ENCODE assay signal across 30 cellular contexts in genomic region chr16:81614654-81615359, GRCh38.
A peak's percentile ranks its signal among the peaks of the same experiment; 100 is the strongest.
DNase-seq lines count a peak whose midpoint lies in the region; ATAC-seq, FAIRE-seq and TF ChIP-seq lines count a peak whose summit lies in the region.
"Had no signal": no experiment of that assay in that cellular context is flagged by ENCODE, and none has a peak within 500 bp of the region (broad histone marks: within the 10 kb centered on the region; RNA-seq: fewer than 3 reads in every experiment).

No MANE protein-coding gene starts in this region.

- H2AFZ ChIP-seq in H9 (ENCODE audit: low read length) (no peak overlapping the region), H1 (ENCODE audit: low read length) (no peak overlapping the region)

- DNase-seq in H9 (no peak), WTC11 (ENCODE audit: low spot score) (no peak), H1 (ENCODE audit: low read depth in 1 of 2, low spot score in 2 of 2) (no peak), NCI-H1930 (lab: John Stamatoyannopoulos, UW) (no peak), sciatic nerve (ENCODE audit: low spot score) (no peak), left lobe of liver (ENCODE audit: low spot score) (no peak)
- DNase-seq: CD8-positive, alpha-beta memory T cell; DMS 273 treated with DMSO at 0.1 percent for 48 hours; DMS79; EL; GDM1; HFFc6; KBM-7; MV-4-11; NCI-H1105; NCI-H1436 treated with DMSO at 0.1 percent for 48 hours; NCI-H187 treated with DMSO at 0.1 percent for 48 hours; NCI-H2107; NCI-H524; NCI-H774; NK-92 treated with Interleukin-12 subunit alpha and Interleukin-12 subunit beta, amount 100 ng/mL, for 24 hours; PC-3; SJCRH30 had no signal

- H4K20me1 ChIP-seq in H9 (ENCODE audit: control insufficient read depth, insufficient read depth, insufficient read length) (no peaks in the 10 kb centered on the region), H1 (replicated peaks in 1 of 2; ENCODE audit: control insufficient read depth in 1 of 2, insufficient read depth in 2 of 2, low read length in 2 of 2) (peaks cover 5 to 23% of the 10 kb centered on the region in 2 experiments)

- FAIRE-seq in H1 (lab: Jason Lieb, UNC), result no peak
- FAIRE-seq: GM19239, H54 had no signal

- intact Hi-C loops in sciatic nerve (cut with DNase I), result no loop called here

- H3K18ac ChIP-seq in H9 (ENCODE audit: insufficient read length, low read depth, low read length) (no peak overlapping the region), H1 (ENCODE audit: extremely low read depth, low read length) (no peak overlapping the region)

- no peaks in the 10 kb centered on the region for H3K27me3 Mint-ChIP-seq in H9 (ENCODE audit: low read depth)
- H3K27me3 Mint-ChIP-seq in WTC11 (ENCODE audit: low read depth), result no peaks in the 10 kb centered on the region
- H3K27me3 Mint-ChIP-seq: B cell; CD8-positive, alpha-beta memory T cell had no signal

- no peaks in the 10 kb centered on the region; a peak in 1 of 5 replicates for H3K9me3 Mint-ChIP-seq in H9
- H3K9me3 Mint-ChIP-seq in WTC11, result no peaks in the 10 kb centered on the region
- H3K9me3 Mint-ChIP-seq: CD14-positive monocyte; CD8-positive, alpha-beta memory T cell; HFFc6 had no signal

- H2AK5ac ChIP-seq in H9 (ENCODE audit: insufficient read length, low read length) (no peak overlapping the region), H1 (ENCODE audit: low read depth, low read length) (peak overlapping the region; percentile 72; the same call in 1 of the 2 replicates)

- H4K5ac ChIP-seq in H9 (ENCODE audit: insufficient read length, low read depth, low read length) (peak overlapping the region; percentile 37), H1 (ENCODE audit: insufficient read length, low read depth, low read length) (no peak overlapping the region)

- POLR2A ChIA-PET in WTC11 (lab: Charles Lee) (no interaction called here), H1 (lab: Charles Lee; ENCODE audit: partially characterized antibody) (no interaction called here)

- H3K56ac ChIP-seq in H9 (ENCODE audit: insufficient read length, low read depth, low read length), result peak overlapping the region; percentile 9
- H3K56ac ChIP-seq in H1 (replicated peaks; ENCODE audit: insufficient read length, low read depth, low read length), result peak overlapping the region; percentile 98

- H3K36me3 ChIP-seq in H1 (ENCODE audit: control insufficient read depth in 2 of 4, insufficient read depth in 4 of 4, low read length in 3 of 4) (peaks cover 0 to 14% (median 0%) of the 10 kb centered on the region in 4 experiments; a peak in 2 of 8 replicates), skeletal muscle tissue (ENCODE audit: control insufficient read depth in 3 of 3, insufficient read depth in 3 of 3, low read length in 3 of 3) (no peaks in the 10 kb centered on the region)
- H3K36me3 ChIP-seq: SJCRH30 had no signal

- H3K23ac ChIP-seq in H9 (ENCODE audit: insufficient read length, low read depth, low read length) (peak overlapping the region; percentile 4), H1 (ENCODE audit: insufficient read length) (peak overlapping the region; percentile 40)

- H3K9ac ChIP-seq in H9 (ENCODE audit: extremely low read depth, insufficient read length, low read length) (no peak overlapping the region), H1 (replicated peaks in 1 of 4; ENCODE audit: extremely low read depth in 1 of 4, low read depth in 3 of 4, low read length in 3 of 4) (peak overlapping the region in 2 of 4 experiments; percentile 19 to 48; a peak in 2 of 7 replicates), skeletal muscle tissue (ENCODE audit: low read depth in 1 of 3, low read length in 3 of 3) (no peak overlapping the region)

- H3K4me1 Mint-ChIP-seq in H9, result peaks cover 15 to 20% of the 10 kb centered on the region in 2 experiments; a peak in 3 of 4 replicates
- no peaks in the 10 kb centered on the region for H3K4me1 Mint-ChIP-seq in WTC11

- H4K91ac ChIP-seq in H9 (ENCODE audit: insufficient read length, low read depth, low read length) (no peak overlapping the region), H1 (replicated peaks; ENCODE audit: insufficient read length, low read length) (peak overlapping the region; percentile 79)

- H3K27ac ChIP-seq in H9 (ENCODE audit: insufficient read length, low read depth, low read length) (no peak overlapping the region), H1 (ENCODE audit: low read depth, low read length) (no peak overlapping the region), skeletal muscle tissue (ENCODE audit: low read depth, low read length) (peak overlapping the region; percentile 81)
- H3K27ac ChIP-seq: HL-60, SJCRH30 had no signal

- ATAC-seq in WTC11, result no peak
- no peak for ATAC-seq in sciatic nerve
- no peak for ATAC-seq in left lobe of liver
- ATAC-seq: PC-3, SK-N-SH treated with all-trans-retinoic acid at 6 μM for 48 hours had no signal

- H3K79me2 ChIP-seq in H9 (ENCODE audit: insufficient read depth, low read length) (peaks cover 2% of the 10 kb centered on the region; the same call in 1 of the 2 replicates), H1 (ENCODE audit: control insufficient read depth in 1 of 2, insufficient read depth in 2 of 2, low read length in 2 of 2) (peaks cover 11% of the 10 kb centered on the region in 2 experiments)

- TF ChIP-seq EP300 in H1 (IDR thresholded peaks at IDR 0.05; ENCODE audit: borderline replicate concordance in 1 of 2, low read depth in 2 of 2, low read length in 2 of 2), result no peak

- H3K23me2 ChIP-seq in H9 (ENCODE audit: insufficient read length, low read depth, low read length, poor library complexity, severe bottlenecking), result no peaks in the 10 kb centered on the region
- peaks cover 12% of the 10 kb centered on the region; the same call in 1 of the 2 replicates for H3K23me2 ChIP-seq in H1 (ENCODE audit: low read depth, low read length)

- CTCF ChIA-PET in WTC11 (lab: Charles Lee), result no interaction called here
- CTCF ChIA-PET in H1 (lab: Charles Lee; ENCODE audit: partially characterized antibody), result interaction anchor here (2.4 to 11.1 kb wide), 2 partner anchors 82 to 83 kb away, joined by 10 to 134 read pairs; no protein-coding TSS in a partner anchor

- no peak for TF ChIP-seq CTCF in H9 (conservative IDR thresholded peaks at IDR 0.05)
- no peak for TF ChIP-seq CTCF in WTC11 (IDR thresholded peaks at IDR 0.05)
- TF ChIP-seq CTCF in H1 (IDR thresholded peaks at IDR 0.05; ENCODE audit: control extremely low read depth in 1 of 3, insufficient read depth in 1 of 3, low read depth in 1 of 3, low read length in 3 of 3), result no peak

- H3K36me3 Mint-ChIP-seq in H9 (ENCODE audit: insufficient read depth in 1 of 3, low read depth in 3 of 3) (peaks cover 6 to 25% (median 18%) of the 10 kb centered on the region in 3 experiments; a peak in 6 of 7 replicates), WTC11 (peaks cover 21% of the 10 kb centered on the region)

- H2BK120ac ChIP-seq in H9 (ENCODE audit: low read depth, low read length, poor library complexity, severe bottlenecking) (no peak overlapping the region), H1 (replicated peaks; ENCODE audit: low read depth, low read length) (no peak overlapping the region)

- H3K4me2 ChIP-seq in H9 (ENCODE audit: insufficient read depth, insufficient read length, low read length) (no peak overlapping the region), H1 (ENCODE audit: insufficient read depth in 1 of 2, low read depth in 2 of 2, low read length in 2 of 2) (peak overlapping the region in 1 of 2 experiments; percentile 17; a peak in 1 of 4 replicates)

- H3K4me1 ChIP-seq in H9 (ENCODE audit: insufficient read depth, low read length), result no peaks in the 10 kb centered on the region; the same call in 1 of the 2 replicates
- H3K4me1 ChIP-seq in H1 (replicated peaks in 1 of 4; ENCODE audit: control insufficient read depth in 3 of 4, insufficient read depth in 4 of 4, low read length in 3 of 4), result peaks cover 0 to 3% (median under 1%) of the 10 kb centered on the region in 4 experiments; a peak in 2 of 7 replicates
- peaks cover 44 to 54% (median 44%) of the 10 kb centered on the region in 3 donors for H3K4me1 ChIP-seq in skeletal muscle tissue (ENCODE audit: control insufficient read depth in 3 of 3, insufficient read depth in 3 of 3, low read length in 3 of 3)
- H3K4me1 ChIP-seq: SJCRH30 had no signal

- H3K79me1 ChIP-seq in H9 (ENCODE audit: insufficient read depth, low read depth, low read length, poor library complexity, severe bottlenecking), result no peaks in the 10 kb centered on the region
- peaks cover 15% of the 10 kb centered on the region for H3K79me1 ChIP-seq in H1 (ENCODE audit: low read depth, low read length)

- no peak overlapping the region for H2BK5ac ChIP-seq in H9 (ENCODE audit: insufficient read length, low read length)
- H2BK5ac ChIP-seq in H1 (ENCODE audit: low read depth, low read length), result peak overlapping the region; percentile 19

- H3K4me3 Mint-ChIP-seq in H9, result no peak overlapping the region
- H3K4me3 Mint-ChIP-seq in WTC11, result no peak overlapping the region
- H3K4me3 Mint-ChIP-seq: B cell; CD14-positive monocyte; CD8-positive, alpha-beta memory T cell; HFFc6 had no signal

- H3K4ac ChIP-seq in H9 (ENCODE audit: low read depth, low read length), result no peak overlapping the region
- H3K4ac ChIP-seq in H1 (replicated peaks; ENCODE audit: insufficient read length, low read depth, low read length), result peak overlapping the region; percentile 65

- no CpG with 5 or more reads among the region's 6 CpGs for WGBS in H9 (ENCODE audit: extremely low coverage, insufficient read length, low lambda C conversion rate)
- 90% methylated on average over 6 of the region's 6 CpGs; no CpG with 5 or more reads in 1 of the 2 experiments for WGBS in H1 (ENCODE audit: extremely low coverage in 1 of 2, insufficient coverage in 1 of 2, insufficient read length in 1 of 2, insufficient replicate concordance in 2 of 2, low coverage in 1 of 2, low lambda C conversion rate in 2 of 2, missing lambda C conversion rate in 1 of 2), 2 experiments

- no peak overlapping the region for H3K14ac ChIP-seq in H9 (ENCODE audit: insufficient read depth, low read length)
- H3K14ac ChIP-seq in H1 (ENCODE audit: insufficient read length), result no peak overlapping the region

- H3K27ac Mint-ChIP-seq in H9 (no peak overlapping the region), WTC11 (no peak overlapping the region)
- H3K27ac Mint-ChIP-seq: B cell; CD14-positive monocyte; CD8-positive, alpha-beta memory T cell; HFFc6 had no signal

- no peak overlapping the region for H2BK20ac ChIP-seq in H9 (ENCODE audit: low read depth, low read length, poor library complexity, severe bottlenecking)
- no peak overlapping the region for H2BK20ac ChIP-seq in H1 (ENCODE audit: low read length)

- H4K8ac ChIP-seq in H9 (replicated peaks; ENCODE audit: insufficient read length, low read depth, low read length), result peak overlapping the region; percentile 45
- peak overlapping the region; percentile 25; the same call in 1 of the 2 replicates for H4K8ac ChIP-seq in H1 (ENCODE audit: extremely low read depth, insufficient read depth, low read length)

- H3K27me3 ChIP-seq in H9 (ENCODE audit: insufficient read depth, low read length), result no peaks in the 10 kb centered on the region
- no peaks in the 10 kb centered on the region; a peak in 1 of 7 replicates for H3K27me3 ChIP-seq in H1 (replicated peaks in 1 of 4; ENCODE audit: control insufficient read depth in 3 of 4, extremely low read depth in 1 of 4, insufficient read depth in 3 of 4, low read length in 3 of 4)
- H3K27me3 ChIP-seq in skeletal muscle tissue (ENCODE audit: control insufficient read depth in 3 of 3, insufficient read depth in 3 of 3, low read length in 3 of 3), result peaks cover 5 to 20% (median 7%) of the 10 kb centered on the region in 3 donors
- H3K27me3 ChIP-seq: SJCRH30 had no signal

- no peak overlapping the region for H3K4me3 ChIP-seq in H1 (ENCODE audit: extremely low read depth in 1 of 4, insufficient read depth in 2 of 4, low read depth in 3 of 4, low read length in 4 of 4)
- H3K4me3 ChIP-seq in skeletal muscle tissue (ENCODE audit: low read length in 3 of 3), result no peak overlapping the region
- H3K4me3 ChIP-seq: SJCRH30 had no signal

- H3K9me3 ChIP-seq in H9 (ENCODE audit: control insufficient read depth, low read depth, low read length) (no peaks in the 10 kb centered on the region), H1 (ENCODE audit: insufficient read depth in 2 of 2, low read depth in 1 of 2, low read length in 1 of 2) (no peaks in the 10 kb centered on the region), skeletal muscle tissue (ENCODE audit: control insufficient read depth in 3 of 3, low read length in 3 of 3) (no peaks in the 10 kb centered on the region)
- H3K9me3 ChIP-seq: SJCRH30 had no signal

- H3T11ph ChIP-seq in H9 (ENCODE audit: low read length), result no peak overlapping the region

- H2BK15ac ChIP-seq in H9 (ENCODE audit: low read depth, low read length), result no peak overlapping the region
- 0 out of 2 replicates have a peak overlapping the region, but pooled peaks have one; percentile 5 for H2BK15ac ChIP-seq in H1 (ENCODE audit: low read length)

- H2BK12ac ChIP-seq in H9 (ENCODE audit: insufficient read length, low read depth, low read length) (no peak overlapping the region), H1 (ENCODE audit: low read depth, low read length) (peak overlapping the region; percentile 7; the same call in 1 of the 2 replicates)

- no peak for TF ChIP-seq RAD21 in H1 (IDR thresholded peaks at IDR 0.05 in 1 of 2, conservative IDR thresholded peaks at IDR 0.05 in 1 of 2; ENCODE audit: low read depth in 2 of 2, low read length in 2 of 2)

- TF ChIP-seq POLR2A in H1 (IDR thresholded peaks at IDR 0.05; ENCODE audit: control extremely low read depth in 1 of 2, low read depth in 2 of 2, low read length in 2 of 2), result no peak
